In the genomic region with DNA sequence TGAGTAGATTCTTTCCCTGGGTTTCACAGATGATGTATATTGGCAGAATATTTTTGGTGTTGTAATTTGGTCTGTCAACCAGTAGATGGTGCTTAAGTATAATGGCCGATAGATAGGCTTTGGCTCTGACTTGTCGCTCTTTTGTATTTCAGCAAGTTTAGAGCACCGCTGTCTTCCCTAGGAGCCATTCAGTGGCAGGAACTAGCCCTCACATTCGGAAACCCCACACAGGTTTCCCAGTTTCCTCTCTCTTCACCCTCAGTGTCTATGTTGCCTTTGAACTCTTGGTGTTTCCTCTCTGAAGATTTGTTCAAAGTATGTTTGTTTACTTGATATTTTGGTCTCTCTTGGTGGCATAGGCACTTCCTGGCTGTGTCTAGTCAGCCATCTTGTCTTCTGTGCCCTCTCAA, we compare ENCODE assay signal across 8 cellular contexts.
A peak's percentile ranks its signal among the peaks of the same experiment; 100 is the strongest.
DNase-seq lines count a peak whose midpoint lies in the region; TF ChIP-seq lines count a peak whose summit lies in the region.

No MANE protein-coding gene starts in this region.

- H4K20me1 ChIP-seq in DOHH2 (ENCODE audit: control insufficient read depth, insufficient read depth, low read depth, low read length): peaks cover 5% of the 10 kb centered on the region; the same call in 1 of the 2 replicates

- intact Hi-C loops in prostate gland (cut with DNase I): no loop called here
- intact Hi-C loops in spleen (cut with DNase I; ENCODE audit: low total_unique reads): no loop called here

- WGBS in prostate gland: 77% methylated on average over 4 of the region's 4 CpGs
- WGBS in spleen, 5 donors: 72 to 83% (median 76%) methylated on average over 4 of the region's 4 CpGs

- no peaks in the 10 kb centered on the region for H3K9me2 ChIP-seq in DOHH2 (replicated peaks; ENCODE audit: control insufficient read depth, low read length)

- TF ChIP-seq CTCF in DOHH2 (IDR thresholded peaks at IDR 0.05; ENCODE audit: low read depth, low read length, poor library complexity, severe bottlenecking) (peak; percentile 77), HFF-Myc (IDR thresholded peaks at IDR 0.05; ENCODE audit: low read depth, low read length, missing control alignments) (peak; percentile 32), VCaP (conservative IDR thresholded peaks at IDR 0.05) (peak; percentile 31; the same call in 1 of the 2 replicates), prostate gland (IDR thresholded peaks at IDR 0.05) (no peak), spleen (IDR thresholded peaks at IDR 0.05 in 8 of 11, conservative IDR thresholded peaks at IDR 0.05 in 3 of 11) (peak in 1 of 11 experiments; percentile 23)

- H3K36me3 ChIP-seq in DOHH2 (ENCODE audit: control insufficient read depth, low read length): peaks cover 3% of the 10 kb centered on the region; the same call in 1 of the 2 replicates
- no peaks in the 10 kb centered on the region for H3K36me3 ChIP-seq in prostate gland
- no peaks in the 10 kb centered on the region for H3K36me3 ChIP-seq in spleen

- H3K4me3 ChIP-seq in DOHH2 (ENCODE audit: low read length): no peak overlapping the region
- H3K4me3 ChIP-seq in HFF-Myc (replicated peaks; ENCODE audit: low read depth, low read length): no peak overlapping the region
- H3K4me3 ChIP-seq in prostate gland: no peak overlapping the region
- H3K4me3 ChIP-seq in spleen: no peak overlapping the region

- no peaks in the 10 kb centered on the region for H3F3A ChIP-seq in DOHH2 (ENCODE audit: control insufficient read depth, insufficient read depth)

- H3K79me2 ChIP-seq in DOHH2 (ENCODE audit: control insufficient read depth, low read length): peaks cover 94% of the 10 kb centered on the region

- no peaks in the 10 kb centered on the region for H3K9me3 ChIP-seq in DOHH2 (ENCODE audit: control insufficient read depth, insufficient read depth, low read length)
- no peaks in the 10 kb centered on the region for H3K9me3 ChIP-seq in prostate gland
- H3K9me3 ChIP-seq in spleen: peaks cover 0 to 39% (median 26%) of the 10 kb centered on the region in 8 donors

- H3K4me2 ChIP-seq in DOHH2 (ENCODE audit: low read length): 0 out of 2 replicates have a peak overlapping the region, but pooled peaks have one; percentile 11

- H3K4me1 ChIP-seq in DOHH2 (ENCODE audit: control insufficient read depth, low read length) (peaks cover 5% of the 10 kb centered on the region), prostate gland (replicated peaks) (no peaks in the 10 kb centered on the region), spleen (no peaks in the 10 kb centered on the region)

- TF ChIP-seq POLR2A in prostate gland (IDR thresholded peaks at IDR 0.05) (no peak), spleen (IDR thresholded peaks at IDR 0.05) (no peak)

- H3K27me3 ChIP-seq in DOHH2 (ENCODE audit: control insufficient read depth, low read length) (no peaks in the 10 kb centered on the region), prostate gland (replicated peaks; ENCODE audit: insufficient read depth) (no peaks in the 10 kb centered on the region), spleen (replicated peaks in 1 of 7) (no peaks in the 10 kb centered on the region)

- DNase-seq in HFF-Myc (ENCODE audit: extremely low read depth, low read depth) (no peak), iris pigment epithelial cell (ENCODE audit: low read depth) (peak; percentile 39), prostate gland (ENCODE audit: low spot score) (no peak), COR-L47 (lab: John Stamatoyannopoulos, UW) (no peak), spleen (no peak), NK-92 (lab: John Stamatoyannopoulos, UW; ENCODE audit: unreplicated experiment) (no peak)

- H3K27ac ChIP-seq in DOHH2 (ENCODE audit: low read depth, low read length): no peak overlapping the region
- H3K27ac ChIP-seq in VCaP: no peak overlapping the region
- no peak overlapping the region for H3K27ac ChIP-seq in prostate gland
- no peak overlapping the region for H3K27ac ChIP-seq in spleen

Comparison
In these comparisons a context has a peak if more than half of its experiments do, and no peak if none do; other contexts are left out.
1. CTCF ChIP-seq: peak in DOHH2 (single experiment), HFF-Myc (single experiment) and VCaP (single experiment); none in prostate gland (0 of 4).